ENCODE assay signal across 28 cellular contexts in genomic region chr17:56861899-56862298, GRCh38.
"Had no signal": no experiment of that assay in that cellular context is flagged by ENCODE, and none has a peak within 500 bp of the region (broad histone marks: within the 10 kb centered on the region; RNA-seq: fewer than 3 reads in every experiment).

No MANE protein-coding gene starts in this region.

- H3K4me1 Mint-ChIP-seq: activated CD4-positive, alpha-beta T cell treated with anti-CD3 and anti-CD28 coated beads for 36 hours; activated CD4-positive, alpha-beta T cell treated with anti-CD3 and anti-CD28 coated beads, Interleukin-2, amount 10 ng/mL, durations not matched to agents 7 days and 5 days; central memory CD8-positive, alpha-beta T cell; endodermal cell had no signal

- H3K36me3 ChIP-seq: brain microvascular endothelial cell had no signal

- DNase-seq: activated CD4-positive, alpha-beta T cell treated with anti-CD3 and anti-CD28 coated beads for 36 hours; activated CD4-positive, alpha-beta T cell treated with anti-CD3 and anti-CD28 coated beads, Interleukin-2, amount 10 ng/mL, durations not matched to agents 7 days and 5 days; activated CD4-positive, alpha-beta T cell treated with anti-CD3 and anti-CD28 coated beads, Interleukin-2, amount 50 U/mL, for 48 hours; activated CD4-positive, CD25-positive, alpha-beta regulatory T cell; activated CD4-positive, CD25-positive, alpha-beta regulatory T cell treated with anti-CD3 and anti-CD28 coated beads, Interleukin-2, amount 50 U/mL, for 72 hours; activated CD8-positive, alpha-beta memory T cell treated with anti-CD3 and anti-CD28 coated beads for 24 hours; activated CD8-positive, alpha-beta T cell treated with anti-CD3 and anti-CD28 coated beads for 36 hours; activated effector memory CD4-positive, alpha-beta T cell treated with Interleukin-2 at 50 U/mL for 16 hours; activated gamma-delta T cell treated with Interleukin-2 at 50 U/mL for 16 hours; activated naive CD4-positive, alpha-beta T cell treated with anti-CD3 and anti-CD28 coated beads, Interleukin-2, amount 50 U/mL, for 16 hours; activated naive CD4-positive, alpha-beta T cell treated with Interleukin-2 at 50 U/mL for 16 hours; activated T-cell treated with anti-CD3 and anti-CD28 coated beads, Interleukin-2, amount 50 U/mL, for 48 hours; amniotic stem cell; anterior cingulate cortex; brain microvascular endothelial cell; dorsolateral prefrontal cortex; effector memory CD4-positive, alpha-beta T cell; endodermal cell; foreskin fibroblast; head of caudate nucleus; T-helper 2 cell had no signal

- H3K4me3 Mint-ChIP-seq: activated CD4-positive, alpha-beta T cell treated with anti-CD3 and anti-CD28 coated beads for 36 hours; activated CD4-positive, alpha-beta T cell treated with anti-CD3 and anti-CD28 coated beads, Interleukin-2, amount 10 ng/mL, durations not matched to agents 7 days and 5 days; activated CD8-positive, alpha-beta T cell treated with anti-CD3 and anti-CD28 coated beads for 36 hours; activated naive CD8-positive, alpha-beta T cell; central memory CD8-positive, alpha-beta T cell; dendritic cell treated with granulocyte-macrophage colony-stimulating factor and Interleukin-4, amounts not matched to agents 40 ng/mL and 50 ng/mL, for 4 days; endodermal cell had no signal

- H3K4me3 ChIP-seq: coronary artery, dorsolateral prefrontal cortex had no signal

- H3K9me3 Mint-ChIP-seq: activated CD4-positive, alpha-beta T cell treated with anti-CD3 and anti-CD28 coated beads, Interleukin-2, amount 10 ng/mL, durations not matched to agents 7 days and 5 days; activated CD8-positive, alpha-beta T cell treated with anti-CD3 and anti-CD28 coated beads for 36 hours; central memory CD8-positive, alpha-beta T cell; dendritic cell treated with granulocyte-macrophage colony-stimulating factor and Interleukin-4, amounts not matched to agents 40 ng/mL and 50 ng/mL, for 4 days; endodermal cell had no signal

- H3K27ac Mint-ChIP-seq: activated CD4-positive, alpha-beta T cell treated with anti-CD3 and anti-CD28 coated beads, Interleukin-2, amount 10 ng/mL, durations not matched to agents 7 days and 5 days; activated CD8-positive, alpha-beta T cell treated with anti-CD3 and anti-CD28 coated beads for 36 hours; activated naive CD8-positive, alpha-beta T cell; dendritic cell treated with granulocyte-macrophage colony-stimulating factor and Interleukin-4, amounts not matched to agents 40 ng/mL and 50 ng/mL, for 4 days; endodermal cell had no signal

- H3K27ac ChIP-seq: brain microvascular endothelial cell, coronary artery had no signal

- ATAC-seq: activated CD4-positive, alpha-beta T cell treated with anti-CD3 and anti-CD28 coated beads for 36 hours; activated CD8-positive, alpha-beta T cell treated with anti-CD3 and anti-CD28 coated beads for 36 hours; esophagus mucosa had no signal

- FAIRE-seq: bronchial epithelial cell, frontal cortex had no signal

- H3K27me3 Mint-ChIP-seq: activated CD4-positive, alpha-beta T cell treated with anti-CD3 and anti-CD28 coated beads for 36 hours; activated CD4-positive, alpha-beta T cell treated with anti-CD3 and anti-CD28 coated beads, Interleukin-2, amount 10 ng/mL, durations not matched to agents 7 days and 5 days; activated CD8-positive, alpha-beta T cell treated with anti-CD3 and anti-CD28 coated beads for 36 hours; activated naive CD8-positive, alpha-beta T cell; central memory CD8-positive, alpha-beta T cell; dendritic cell treated with granulocyte-macrophage colony-stimulating factor and Interleukin-4, amounts not matched to agents 40 ng/mL and 50 ng/mL, for 4 days had no signal

- H3K27me3 ChIP-seq: brain microvascular endothelial cell, dorsolateral prefrontal cortex had no signal
